ENCODE assay signal across 9 cellular contexts in the genomic region with DNA sequence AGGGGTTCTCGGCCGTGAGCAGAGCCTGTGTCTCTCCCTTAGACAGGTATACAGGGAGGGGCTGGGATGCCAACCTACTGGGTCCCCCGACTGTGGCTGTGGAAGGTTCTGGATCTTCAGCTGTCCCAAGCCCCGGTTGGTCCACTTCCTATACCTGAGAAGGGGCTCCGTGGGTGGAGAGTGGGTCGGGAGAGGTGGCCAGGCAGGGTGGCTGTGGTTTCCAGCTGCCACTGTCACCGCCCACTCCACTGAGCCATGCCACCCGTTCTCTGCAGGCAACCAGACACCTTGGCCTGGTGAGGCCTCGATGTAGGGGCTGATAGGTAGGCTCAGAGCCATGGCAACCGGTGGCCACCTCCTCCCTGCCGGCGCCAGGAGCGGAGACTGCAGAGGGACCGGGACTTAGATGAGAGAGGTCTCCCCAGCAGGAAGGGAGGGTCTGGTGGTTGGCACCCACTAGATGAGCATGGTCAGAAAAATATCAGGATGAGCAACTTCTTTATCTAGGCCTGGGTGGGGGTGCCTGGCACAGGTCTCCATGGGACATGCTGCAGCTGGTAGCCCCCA. TPM values are rescaled to one million over a fixed set of nuclear protein-coding genes. Genes with fewer than 3 reads are reported as not detected.
A peak's percentile ranks its signal among the peaks of the same experiment; 100 is the strongest.
DNase-seq lines count a peak whose midpoint lies in the region; ATAC-seq and TF ChIP-seq lines count a peak whose summit lies in the region.
"Had no signal": no experiment of that assay in that cellular context is flagged by ENCODE, and none has a peak within 500 bp of the region (broad histone marks: within the 10 kb centered on the region; RNA-seq: fewer than 3 reads in every experiment).

No MANE protein-coding gene starts in this region.

- H2AFZ ChIP-seq in osteoblast (ENCODE audit: low read length), result no peak overlapping the region

- DNase-seq in cardiac muscle cell (ENCODE audit: low read depth in 1 of 2, low spot score in 1 of 2), result no peak
- no peak for DNase-seq in cardiac septum (ENCODE audit: low spot score)
- DNase-seq in coronary artery (ENCODE audit: low spot score), result no peak
- DNase-seq in osteoblast (ENCODE audit: insufficient read length, low spot score, missing footprints), result no peak
- no peak for DNase-seq in hypothalamus (lab: John Stamatoyannopoulos, UW)
- no peak for DNase-seq in stimulated activated CD4-positive, alpha-beta T cell treated with anti-CD3 and anti-CD28 coated beads, Interleukin-2, amount 100 ng/mL, for 24 hours
- DNase-seq: naive B cell had no signal

- no peak for TF ChIP-seq CTCF in cardiac muscle cell (IDR thresholded peaks at IDR 0.05; ENCODE audit: low read depth, low read length)
- no peak for TF ChIP-seq CTCF in coronary artery (IDR thresholded peaks at IDR 0.05)
- no peak for TF ChIP-seq CTCF in osteoblast (IDR thresholded peaks at IDR 0.05; ENCODE audit: extremely low read depth, low read depth, low read length)

- no peak for ATAC-seq in HG02759 (IDR thresholded peaks at IDR 0.05; ENCODE audit: unreplicated experiment)

- peaks cover 79% of the 10 kb centered on the region for H3K79me2 ChIP-seq in osteoblast (ENCODE audit: insufficient read depth, low read length)

- H3K4me3 ChIP-seq in cardiac muscle cell (no peak overlapping the region), coronary artery (peak overlapping the region; percentile 52), osteoblast (ENCODE audit: insufficient read depth, low read length) (no peak overlapping the region), urinary bladder (ENCODE audit: low read depth, low read length) (no peak overlapping the region)

- H3K27ac ChIP-seq in cardiac muscle cell, result peak overlapping the region; percentile 84
- peak overlapping the region; percentile 79 to 94 for H3K27ac ChIP-seq in coronary artery
- H3K27ac ChIP-seq in osteoblast (ENCODE audit: low read depth, low read length), result peak overlapping the region; percentile 90
- H3K27ac ChIP-seq in urinary bladder (ENCODE audit: low read depth), result peak overlapping the region; percentile 63

- peak overlapping the region; percentile 93 for H3K4me2 ChIP-seq in osteoblast (ENCODE audit: insufficient read depth, low read length)

- H3K4me1 ChIP-seq in cardiac muscle cell (ENCODE audit: low read depth) (peaks cover 48% of the 10 kb centered on the region), osteoblast (ENCODE audit: insufficient read depth, low read length) (peaks cover 67% of the 10 kb centered on the region), urinary bladder (ENCODE audit: insufficient read depth) (peaks cover 1% of the 10 kb centered on the region)

- H4K20me1 ChIP-seq in osteoblast (ENCODE audit: insufficient read depth, low read length), result peaks cover 25% of the 10 kb centered on the region

- WGBS in urinary bladder, result 71% methylated on average over 14 of the region's 14 CpGs

- intact Hi-C loops in cardiac septum (cut with DNase I), result loop anchor here (5.0 kb wide), 1 partner anchor 73 kb away; a partner anchor contains a TSS

- H3K9me3 ChIP-seq in cardiac muscle cell (ENCODE audit: low read depth) (no peaks in the 10 kb centered on the region), osteoblast (ENCODE audit: low read depth, low read length) (no peaks in the 10 kb centered on the region)

- H3K36me3 ChIP-seq in cardiac muscle cell (peaks cover 17% of the 10 kb centered on the region), osteoblast (ENCODE audit: insufficient read depth, low read length) (peaks cover 28% of the 10 kb centered on the region), urinary bladder (ENCODE audit: insufficient read depth) (no peaks in the 10 kb centered on the region)

- H3K27me3 ChIP-seq in cardiac muscle cell (no peaks in the 10 kb centered on the region), osteoblast (ENCODE audit: insufficient read depth, low read length) (no peaks in the 10 kb centered on the region)

RNA-seq across cellular contexts. Expression of a gene that starts 53.8 kb away (rescaled TPM):
- 160 and 202 TPM in 2 replicates for total RNA-seq in cardiac muscle cell
- polyA plus RNA-seq in cardiac muscle cell, result 150 and 191 TPM in 2 replicates
- 115 TPM for total RNA-seq in cardiac septum
- 144 and 162 TPM in 2 replicates for total RNA-seq in osteoblast
- total RNA-seq in urinary bladder, result 64.2 TPM
- 140 TPM for polyA plus RNA-seq in urinary bladder

RNA-seq across cellular contexts. Expression of a gene that starts 57.1 kb away (rescaled TPM):
- 74.2 and 95.0 TPM in 2 replicates for total RNA-seq in cardiac muscle cell
- 66.4 and 97.6 TPM in 2 replicates for polyA plus RNA-seq in cardiac muscle cell
- 24.0 TPM for total RNA-seq in cardiac septum
- total RNA-seq in osteoblast, result 25.9 and 26.8 TPM in 2 replicates
- total RNA-seq in urinary bladder, result 9.3 TPM
- 17.0 TPM for polyA plus RNA-seq in urinary bladder
